22 cellular contexts compared by ENCODE assay signal in genomic region chr3:32325957-32326356, GRCh38.
DNase-seq lines count a peak whose midpoint lies in the region; ATAC-seq, FAIRE-seq and TF ChIP-seq lines count a peak whose summit lies in the region.
"Had no signal": no experiment of that assay in that cellular context is flagged by ENCODE, and none has a peak within 500 bp of the region (broad histone marks: within the 10 kb centered on the region; RNA-seq: fewer than 3 reads in every experiment).

No MANE protein-coding gene starts in this region.

- intact Hi-C loops in pancreas (cut with DNase I) = no loop called here
- intact Hi-C loops in left lung (cut with DNase I) = no loop called here

- DNase-seq in DMS 273 (lab: John Stamatoyannopoulos, UW; ENCODE audit: unreplicated experiment) (peak; percentile 21), DMS 273 treated with DMSO at 0.1 percent for 48 hours (lab: John Stamatoyannopoulos, UW) (no peak), NCI-H446 (lab: John Stamatoyannopoulos, UW) (peak; percentile 39 to 75), epithelial cell of proximal tubule (ENCODE audit: low read depth) (peak; percentile 78), pancreas (no peak), brain microvascular endothelial cell (no peak), left lung (no peak), SHP77 (lab: John Stamatoyannopoulos, UW) (no peak)
- DNase-seq: activated CD8-positive, alpha-beta T cell treated with anti-CD3 and anti-CD28 coated beads for 36 hours; amniotic stem cell; CD8-positive, alpha-beta T cell; colonic mucosa; erythroblast; left colon; NCI-H2171; psoas muscle had no signal

- no peak for FAIRE-seq in pancreas (lab: Jason Lieb, UNC)
- FAIRE-seq: G401.6, GM12892, TTC549 had no signal

- peak in 3 of 4 donors; percentile 52 to 60 (median 54) for ATAC-seq in pancreas
- no peak for ATAC-seq in left lung
- ATAC-seq: activated CD8-positive, alpha-beta T cell treated with anti-CD3 and anti-CD28 coated beads for 36 hours; CD8-positive, alpha-beta T cell; left colon; psoas muscle had no signal

- in situ Hi-C loops in brain microvascular endothelial cell (cut with HindIII; ENCODE audit: low pct_ligation_motif_present, low sequenced_read_pairs) = no loop called here

- H3K27me3 ChIP-seq in pancreas (no peaks in the 10 kb centered on the region), brain microvascular endothelial cell (replicated peaks) (no peaks in the 10 kb centered on the region), left lung (no peaks in the 10 kb centered on the region)
- H3K27me3 ChIP-seq: colonic mucosa, hepatocyte had no signal

- 28 to 41% methylated on average over 3 of the region's 3 CpGs for WGBS in pancreas, 2 donors

- H3K36me3 ChIP-seq in pancreas (no peaks in the 10 kb centered on the region), brain microvascular endothelial cell (replicated peaks) (no peaks in the 10 kb centered on the region), left lung (no peaks in the 10 kb centered on the region)
- H3K36me3 ChIP-seq: colonic mucosa had no signal

- no peaks in the 10 kb centered on the region for H3K9me3 ChIP-seq in pancreas
- no peaks in the 10 kb centered on the region for H3K9me3 ChIP-seq in left lung
- H3K9me3 ChIP-seq: colonic mucosa, psoas muscle had no signal

- TF ChIP-seq CTCF in epithelial cell of proximal tubule (conservative IDR thresholded peaks at IDR 0.05; ENCODE audit: low read depth, low read length) (no peak), pancreas (IDR thresholded peaks at IDR 0.05) (no peak), brain microvascular endothelial cell (IDR thresholded peaks at IDR 0.05; ENCODE audit: low read depth, low read length, missing control alignments) (no peak), left lung (IDR thresholded peaks at IDR 0.05) (no peak)

- H3K4me3 ChIP-seq in epithelial cell of proximal tubule (ENCODE audit: low read depth, low read length) (no peak overlapping the region), pancreas (no peak overlapping the region), brain microvascular endothelial cell (ENCODE audit: low read depth, low read length) (no peak overlapping the region), left lung (no peak overlapping the region)
- H3K4me3 ChIP-seq: colonic mucosa, hepatocyte, psoas muscle, SK-N-MC had no signal

- H3K27ac ChIP-seq in pancreas = no peak overlapping the region
- no peak overlapping the region for H3K27ac ChIP-seq in brain microvascular endothelial cell
- H3K27ac ChIP-seq in left lung = no peak overlapping the region
- H3K27ac ChIP-seq: 22Rv1, colonic mucosa, hepatocyte, psoas muscle, SK-N-MC had no signal

- H3K4me1 ChIP-seq in pancreas (peaks cover 0 to 4% (median 0%) of the 10 kb centered on the region in 3 donors), left lung (no peaks in the 10 kb centered on the region)
- H3K4me1 ChIP-seq: colonic mucosa, psoas muscle had no signal

Comparison
In these comparisons a context has a peak if more than half of its experiments do, and no peak if none do; other contexts are left out.
1. DNase-seq: peak in DMS 273 (single experiment), NCI-H446 (2 of 2) and epithelial cell of proximal tubule (single experiment); none in DMS 273 treated with DMSO at 0.1 percent for 48 hours (single experiment), pancreas (0 of 6), brain microvascular endothelial cell (single experiment), left lung (0 of 2) and SHP77 (0 of 2).